ENCODE assay signal across 8 cellular contexts in the genomic region with DNA sequence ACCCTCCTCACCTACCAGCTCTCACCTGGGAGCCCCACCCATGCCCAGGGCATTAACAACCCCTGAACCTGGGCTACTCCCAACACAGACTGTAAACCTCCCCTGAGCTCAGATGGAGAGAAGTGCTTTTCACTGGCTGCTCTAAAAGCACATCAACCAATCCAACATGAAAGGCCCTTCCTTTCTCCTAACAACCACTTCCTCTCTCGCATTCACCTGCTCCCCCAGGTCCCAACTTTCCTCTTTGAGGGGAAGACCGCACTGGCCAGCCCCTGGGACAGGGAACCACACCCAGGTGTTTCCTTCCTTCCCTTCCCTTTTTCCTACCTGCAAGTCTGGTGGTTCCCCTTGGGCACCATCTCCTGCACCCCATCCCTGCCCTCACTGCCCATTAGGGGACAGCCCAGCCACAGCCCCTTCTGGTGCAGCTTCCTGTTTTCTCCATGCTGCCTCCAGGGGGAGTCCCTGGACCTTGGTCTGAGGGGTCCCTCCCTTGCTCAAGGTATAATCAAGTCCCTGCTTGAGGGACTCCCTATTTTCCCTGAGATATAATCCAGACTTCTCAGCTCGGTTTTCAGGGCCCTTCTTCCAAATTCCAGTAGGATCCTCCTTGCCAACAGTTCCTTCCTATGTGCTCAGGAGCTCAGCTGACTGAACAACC.
DNase-seq lines count a peak whose midpoint lies in the region; ATAC-seq and TF ChIP-seq lines count a peak whose summit lies in the region.

No MANE protein-coding gene starts in this region.

- H3K27ac Mint-ChIP-seq in nephron progenitor cell = peak overlapping the region; percentile 24

- H3K4me3 Mint-ChIP-seq in nephron progenitor cell = no peak overlapping the region

- H3K4me3 ChIP-seq in LNCaP clone FGC (ENCODE audit: low read depth, low read length) = no peak overlapping the region
- H3K4me3 ChIP-seq in brain microvascular endothelial cell (ENCODE audit: low read depth, low read length) = no peak overlapping the region

- no peaks in the 10 kb centered on the region for H3K36me3 ChIP-seq in brain microvascular endothelial cell (replicated peaks)

- H3K36me3 Mint-ChIP-seq in nephron progenitor cell (ENCODE audit: low read depth) = no peaks in the 10 kb centered on the region

- peaks cover 4% of the 10 kb centered on the region for H3K27me3 Mint-ChIP-seq in nephron progenitor cell (ENCODE audit: low read depth, poor library complexity)

- no peaks in the 10 kb centered on the region for H3K27me3 ChIP-seq in brain microvascular endothelial cell (replicated peaks)

- in situ Hi-C loops in brain microvascular endothelial cell (cut with HindIII; ENCODE audit: low pct_ligation_motif_present, low sequenced_read_pairs) = no loop called here

- ATAC-seq in GM19467 (IDR thresholded peaks at IDR 0.05; ENCODE audit: unreplicated experiment) = no peak
- ATAC-seq in GM19452 (IDR thresholded peaks at IDR 0.05; ENCODE audit: unreplicated experiment) = no peak

- DNase-seq in GDM1 (lab: John Stamatoyannopoulos, UW) = peak; percentile 18
- DNase-seq in LNCaP clone FGC (ENCODE audit: low read depth) = no peak
- no peak for DNase-seq in brain microvascular endothelial cell
- DNase-seq in nephron progenitor cell = no peak
- DNase-seq in superior temporal gyrus (ENCODE audit: extremely low spot score) = no peak
- no peak for DNase-seq in NCI-H2029 (lab: John Stamatoyannopoulos, UW)

- peak; percentile 34 for TF ChIP-seq CTCF in LNCaP clone FGC (IDR thresholded peaks at IDR 0.05; ENCODE audit: control insufficient read depth, extremely low read depth, insufficient read depth)
- TF ChIP-seq CTCF in brain microvascular endothelial cell (IDR thresholded peaks at IDR 0.05; ENCODE audit: low read depth, low read length, missing control alignments) = peak; percentile 79
- peak; percentile 57 for TF ChIP-seq CTCF in nephron progenitor cell (IDR thresholded peaks at IDR 0.05)

- H3K27ac ChIP-seq in brain microvascular endothelial cell = no peak overlapping the region

- peaks cover 46% of the 10 kb centered on the region for H3K4me1 Mint-ChIP-seq in nephron progenitor cell

- no peaks in the 10 kb centered on the region for H3K9me3 Mint-ChIP-seq in nephron progenitor cell
